ENCODE assay signal across 1 cellular context in genomic region chr15:70494529-70494860, GRCh38.
TF ChIP-seq lines count a peak whose summit lies in the region.

No MANE protein-coding gene starts in this region.

TF ChIP-seq in IMR-90, 13 proteins besides CTCF, POLR2A, EP300 and RAD21 (continued from another document):
- no peak for TF ChIP-seq ELK1 (IDR thresholded peaks at IDR 0.05; ENCODE audit: borderline replicate concordance, low read depth, low read length)
- TF ChIP-seq RFX5 (IDR thresholded peaks at IDR 0.05; ENCODE audit: low read depth, low read length) = no peak
- no peak for TF ChIP-seq CEBPB (IDR thresholded peaks at IDR 0.05; ENCODE audit: low read depth, low read length)
- no peak for TF ChIP-seq NFE2L2 (IDR thresholded peaks at IDR 0.05; ENCODE audit: low read depth, low read length)
- no peak for TF ChIP-seq MXI1 (IDR thresholded peaks at IDR 0.05; ENCODE audit: borderline replicate concordance, low read depth, low read length)
- no peak for TF ChIP-seq MAZ (IDR thresholded peaks at IDR 0.05; ENCODE audit: borderline replicate concordance, low read depth, low read length)
